ENCODE assay signal across 29 cellular contexts in the genomic region with DNA sequence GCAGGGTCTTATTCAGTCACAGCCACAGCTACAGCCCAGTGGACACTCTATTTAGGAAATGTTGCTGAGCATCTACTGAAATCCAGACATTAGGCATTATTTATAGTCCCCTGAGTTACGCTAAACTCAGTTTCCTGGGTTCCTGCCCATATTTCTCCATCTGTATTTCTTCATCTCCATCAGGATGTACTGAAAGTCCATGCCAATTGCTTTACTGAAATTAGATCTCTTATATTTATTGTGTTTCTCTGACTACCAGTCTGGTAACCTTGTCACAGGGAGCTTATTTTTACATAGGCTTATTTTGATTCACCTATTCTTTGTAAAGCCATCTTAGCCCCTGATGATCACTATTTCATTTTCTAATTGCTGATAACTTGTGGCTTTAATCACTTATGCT.
"Had no signal": no experiment of that assay in that cellular context is flagged by ENCODE, and none has a peak within 500 bp of the region (broad histone marks: within the 10 kb centered on the region; RNA-seq: fewer than 3 reads in every experiment).

No MANE protein-coding gene starts in this region.

- H3K4me3 ChIP-seq: colonic mucosa, coronary artery, dorsolateral prefrontal cortex, esophagus muscularis mucosa, esophagus squamous epithelium, gastrocnemius medialis, gastroesophageal sphincter, heart left ventricle, heart right ventricle had no signal

- H3K27me3 ChIP-seq: colonic mucosa had no signal

- FAIRE-seq: colon, endometrium, endothelial cell of umbilical vein, frontal cortex had no signal

- H3K9me3 ChIP-seq: colonic mucosa had no signal

- H3K36me3 ChIP-seq: colonic mucosa, esophagus muscularis mucosa, esophagus squamous epithelium, gastrocnemius medialis, gastroesophageal sphincter, heart left ventricle, heart right ventricle had no signal

- DNase-seq: colonic mucosa; cortex of kidney; dermis blood vessel endothelial cell; dorsolateral prefrontal cortex; effector CD4-positive, alpha-beta T cell; effector CD8-positive, alpha-beta T cell; effector memory CD4-positive, alpha-beta T cell; effector memory CD8-positive, alpha-beta T cell; endodermal cell; erythroblast; esophagus squamous epithelium; foreskin fibroblast; foreskin keratinocyte; foreskin melanocyte; gastrocnemius medialis; glutamatergic neuron; head of caudate nucleus; heart left ventricle; heart right ventricle had no signal

- H3K27ac ChIP-seq: colonic mucosa, coronary artery, dorsolateral prefrontal cortex, epithelial cell of prostate, esophagus muscularis mucosa, esophagus squamous epithelium, foreskin keratinocyte, gastrocnemius medialis, gastroesophageal sphincter, heart left ventricle, heart right ventricle had no signal

- H3K4me1 ChIP-seq: colonic mucosa, esophagus muscularis mucosa, foreskin keratinocyte, gastrocnemius medialis, gastroesophageal sphincter, heart left ventricle, heart right ventricle had no signal

- H3K27ac Mint-ChIP-seq: dendritic cell treated with granulocyte-macrophage colony-stimulating factor and Interleukin-4, amounts not matched to agents 40 ng/mL and 50 ng/mL, for 4 days; effector memory CD8-positive, alpha-beta T cell; endodermal cell had no signal

- ATAC-seq: effector memory CD8-positive, alpha-beta T cell; esophagus mucosa; foreskin keratinocyte; gastrocnemius medialis; gastroesophageal sphincter; heart left ventricle; heart right ventricle had no signal

- H3K4me3 Mint-ChIP-seq: dendritic cell treated with granulocyte-macrophage colony-stimulating factor and Interleukin-4, amounts not matched to agents 40 ng/mL and 50 ng/mL, for 4 days; effector memory CD8-positive, alpha-beta T cell; endodermal cell had no signal
